In genomic region chr2:238521870-238522269, GRCh38 we compare ENCODE assay signal across 20 cellular contexts.
"Had no signal": no experiment of that assay in that cellular context is flagged by ENCODE, and none has a peak within 500 bp of the region (broad histone marks: within the 10 kb centered on the region; RNA-seq: fewer than 3 reads in every experiment).

No MANE protein-coding gene starts in this region.

- H3K4me1 ChIP-seq: body of pancreas, spleen had no signal

- H3K27ac ChIP-seq: body of pancreas, cardiac muscle cell, ovary, prostate gland, spleen, thoracic aorta, vagina, WERI-Rb-1 had no signal

- DNase-seq: activated CD4-positive, alpha-beta T cell treated with anti-CD3 and anti-CD28 coated beads, Interleukin-2, amount 50 U/mL, for 1 hour; activated CD4-positive, CD25-positive, alpha-beta regulatory T cell treated with anti-CD3 and anti-CD28 coated beads, Interleukin-2, amount 50 U/mL, for 72 hours; activated CD8-positive, alpha-beta T cell treated with anti-CD3 and anti-CD28 coated beads, Interleukin-2, amount 10 ng/mL, durations not matched to agents 7 days and 5 days; activated gamma-delta T cell; activated naive CD4-positive, alpha-beta T cell treated with anti-CD3 and anti-CD28 coated beads, Interleukin-2, amount 50 U/mL, for 16 hours; activated naive CD8-positive, alpha-beta T cell treated with anti-CD3 and anti-CD28 coated beads, Interleukin-2, amount 50 U/mL, for 24 hours; body of pancreas; effector CD8-positive, alpha-beta T cell; erythroblast; foreskin fibroblast; ovary; spleen; stimulated activated CD4-positive, alpha-beta T cell treated with anti-CD3 and anti-CD28 coated beads, Interleukin-4, amount 100 ng/mL, for 1 hour; stimulated activated naive CD4-positive, alpha-beta T cell treated with Interleukin-2 at 50 U/mL for 16 hours; WERI-Rb-1 had no signal

- H3K27me3 ChIP-seq: body of pancreas, cardiac muscle cell, ovary, vagina had no signal

- H3K36me3 ChIP-seq: cardiac muscle cell, ovary, prostate gland, spleen, thoracic aorta, vagina, WERI-Rb-1 had no signal

- H3K9me3 ChIP-seq: prostate gland, vagina had no signal

- H3K4me3 ChIP-seq: body of pancreas, cardiac muscle cell, lung, ovary, prostate gland, spleen, thoracic aorta, vagina had no signal
